In the genomic region with DNA sequence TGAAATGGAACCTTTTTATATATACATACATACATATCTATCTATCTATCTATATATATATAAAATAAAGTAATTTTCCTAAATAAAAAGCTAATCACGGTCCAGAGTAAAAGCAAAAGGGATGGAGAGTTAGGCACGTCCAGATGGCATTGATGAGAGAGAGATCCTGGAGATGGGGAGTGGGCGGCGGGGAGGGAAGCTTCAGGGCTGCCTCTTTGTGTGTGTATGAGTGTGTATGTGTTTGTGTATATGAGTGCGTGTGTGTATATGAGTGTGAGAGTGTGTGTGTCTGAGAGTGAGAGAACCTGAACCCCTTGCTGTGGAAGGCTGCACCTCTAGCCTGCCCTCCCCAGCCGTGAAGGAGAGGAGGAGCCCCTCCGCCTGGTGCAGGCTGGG, we compare ENCODE assay signal across 30 cellular contexts. TPM values are rescaled to one million over a fixed set of nuclear protein-coding genes. Genes with fewer than 3 reads are reported as not detected.
DNase-seq lines count a peak whose midpoint lies in the region; ATAC-seq and TF ChIP-seq lines count a peak whose summit lies in the region.
"Had no signal": no experiment of that assay in that cellular context is flagged by ENCODE, and none has a peak within 500 bp of the region (broad histone marks: within the 10 kb centered on the region; RNA-seq: fewer than 3 reads in every experiment).

No MANE protein-coding gene starts in this region.

- H2AK5ac ChIP-seq in mesenchymal stem cell (ENCODE audit: low read length, severe bottlenecking) = peak overlapping the region; percentile 81

- peaks cover 13 to 41% of the 10 kb centered on the region in 2 experiments for H3K4me1 ChIP-seq in SK-N-SH (ENCODE audit: control insufficient read depth in 1 of 2, insufficient read depth in 2 of 2, low read depth in 1 of 2, low read length in 1 of 2)
- H3K4me1 ChIP-seq in mesenchymal stem cell (ENCODE audit: control insufficient read depth, insufficient read depth, low read depth, low read length) = peaks cover 29% of the 10 kb centered on the region
- H3K4me1 ChIP-seq: breast epithelium, prostate gland had no signal

- no peak for TF ChIP-seq RAD21 in SK-N-SH (IDR thresholded peaks at IDR 0.05; ENCODE audit: low read length)

- no peaks in the 10 kb centered on the region for H3K9me2 ChIP-seq in SK-N-SH

- H2BK5ac ChIP-seq in mesenchymal stem cell (ENCODE audit: low read depth, low read length, poor library complexity, severe bottlenecking) = no peak overlapping the region

- no peaks in the 10 kb centered on the region for H3K9me3 Mint-ChIP-seq in CD4-positive, alpha-beta T cell
- H3K9me3 Mint-ChIP-seq in CD14-positive monocyte = peaks cover 0 to 3% (median 0%) of the 10 kb centered on the region in 7 donors
- H3K9me3 Mint-ChIP-seq: activated naive CD4-positive, alpha-beta T cell treated with anti-CD3 and anti-CD28 coated beads, Interleukin-2, amount 50 U/mL, for 24 hours; activated T-helper 2 cell treated with anti-CD3 and anti-CD28 coated beads, Interferon-gamma antibody, Interleukin-2, Interleukin-4, amounts not matched to agents 10 μg/mL and 5 μg/mL and 100 μg/mL, durations not matched to agents 14 hours and 24 hours and 36 hours; immature natural killer cell had no signal

- H3K79me2 ChIP-seq in SK-N-SH (ENCODE audit: insufficient read depth) = no peaks in the 10 kb centered on the region

- no peaks in the 10 kb centered on the region for H3K9me3 ChIP-seq in SK-N-SH
- no peaks in the 10 kb centered on the region for H3K9me3 ChIP-seq in WERI-Rb-1 (ENCODE audit: severe bottlenecking)
- H3K9me3 ChIP-seq in mesenchymal stem cell (ENCODE audit: control insufficient read depth, low read length) = no peaks in the 10 kb centered on the region
- H3K9me3 ChIP-seq in CD4-positive, alpha-beta T cell (ENCODE audit: control insufficient read depth, low read length) = no peaks in the 10 kb centered on the region
- H3K9me3 ChIP-seq: breast epithelium, MG63, prostate gland, sigmoid colon, tibial nerve had no signal

- H4K20me1 ChIP-seq in SK-N-SH (ENCODE audit: insufficient read depth) = no peaks in the 10 kb centered on the region

- H3K4me1 Mint-ChIP-seq in CD4-positive, alpha-beta T cell (ENCODE audit: low read depth) = no peaks in the 10 kb centered on the region
- peaks cover 13% of the 10 kb centered on the region for H3K4me1 Mint-ChIP-seq in CD14-positive monocyte
- H3K4me1 Mint-ChIP-seq: activated naive CD4-positive, alpha-beta T cell treated with anti-CD3 and anti-CD28 coated beads, Interleukin-2, amount 50 U/mL, for 24 hours had no signal

- peak; percentile 68 for DNase-seq in SK-N-SH
- DNase-seq in WERI-Rb-1 = no peak
- DNase-seq in mesenchymal stem cell = no peak
- DNase-seq in retina = peak; percentile 65
- DNase-seq in superior temporal gyrus (ENCODE audit: extremely low spot score) = no peak
- no peak for DNase-seq in CD4-positive, alpha-beta T cell
- DNase-seq in CD14-positive monocyte (ENCODE audit: low spot score) = no peak
- DNase-seq: activated CD4-positive, alpha-beta T cell treated with anti-CD3 and anti-CD28 coated beads for 4 hours; activated CD8-positive, alpha-beta memory T cell treated with anti-CD3 and anti-CD28 coated beads for 24 hours; activated T-cell treated with anti-CD3 and anti-CD28 coated beads for 4 hours; amniotic stem cell; effector CD8-positive, alpha-beta T cell; immature natural killer cell; KG1; mammary epithelial cell; MG63; NCI-H1105; NCI-H1930; NCI-H2171 treated with DMSO at 0.1 percent for 48 hours; sigmoid colon; stimulated activated CD4-positive, alpha-beta T cell treated with anti-CD3 and anti-CD28 coated beads, Interleukin-12 subunit alpha, Interleukin-12 subunit beta, amount 100 ng/mL, for 4 hours; stimulated activated CD4-positive, alpha-beta T cell treated with anti-CD3 and anti-CD28 coated beads, Interleukin-2, amount 100 ng/mL, for 48 hours; T-helper 2 cell had no signal

- H4K91ac ChIP-seq in mesenchymal stem cell (ENCODE audit: low read length) = no peak overlapping the region

- H2BK15ac ChIP-seq in mesenchymal stem cell (ENCODE audit: low read depth, poor library complexity, severe bottlenecking) = no peak overlapping the region

- intact Hi-C loops in CD4-positive, alpha-beta T cell (cut with DNase I, micrococcal nuclease) = loop anchor here in 1 of 2 experiments (2.0 to 5.0 kb wide), 2 partner anchors 60 to 149 kb away; a partner anchor contains a TSS
- intact Hi-C loops in CD14-positive monocyte (cut with micrococcal nuclease) = loop anchor here (2.0 to 10.0 kb wide), 3 partner anchors 77 to 145 kb away; a partner anchor contains a TSS

- peaks cover 7% of the 10 kb centered on the region for H3F3A ChIP-seq in SK-N-SH (replicated peaks; ENCODE audit: insufficient read depth)

- POLR2A ChIA-PET in SK-N-SH (lab: Yijun Ruan, JAX) = interaction anchor here (0.7 to 1.8 kb wide), 9 partner anchors 13 to 239 kb away, joined by 3 to 11 read pairs (median 4); a partner anchor contains a TSS
- POLR2A ChIA-PET in CD4-positive, alpha-beta T cell (lab: Charles Lee) = no interaction called here

- no peaks in the 10 kb centered on the region for H3K36me3 Mint-ChIP-seq in CD4-positive, alpha-beta T cell (ENCODE audit: low read depth)
- H3K36me3 Mint-ChIP-seq in CD14-positive monocyte = no peaks in the 10 kb centered on the region
- H3K36me3 Mint-ChIP-seq: activated naive CD4-positive, alpha-beta T cell treated with anti-CD3 and anti-CD28 coated beads, Interleukin-2, amount 50 U/mL, for 24 hours; immature natural killer cell had no signal

- H3K27ac ChIP-seq in SK-N-SH (ENCODE audit: low read depth in 2 of 2, low read length in 1 of 2) (peak overlapping the region in 1 of 2 experiments; percentile 64; a peak in 2 of 4 replicates), WERI-Rb-1 (peak overlapping the region; percentile 91), mesenchymal stem cell (ENCODE audit: low read length, poor library complexity, severe bottlenecking) (no peak overlapping the region)
- no peak overlapping the region for H3K27ac ChIP-seq in CD4-positive, alpha-beta T cell (ENCODE audit: low read depth, low read length)
- H3K27ac ChIP-seq: 22Rv1, breast epithelium, prostate gland, sigmoid colon, tibial nerve had no signal

- TF ChIP-seq CTCF in SK-N-SH (IDR thresholded peaks at IDR 0.05) (no peak), WERI-Rb-1 (IDR thresholded peaks at IDR 0.05; ENCODE audit: low read depth, low read length) (no peak), CD14-positive monocyte (IDR thresholded peaks at IDR 0.05) (no peak)
- no peak for TF ChIP-seq CTCF in CD4-positive, alpha-beta T cell (IDR thresholded peaks at IDR 0.05)

- H2AFZ ChIP-seq in SK-N-SH (ENCODE audit: low read depth) (no peak overlapping the region), mesenchymal stem cell (ENCODE audit: low read depth, low read length) (no peak overlapping the region)

- TF ChIP-seq EP300 in SK-N-SH (IDR thresholded peaks at IDR 0.05; ENCODE audit: borderline replicate concordance in 1 of 2, low read depth in 1 of 2, low read length in 1 of 2) = no peak

- no peak overlapping the region for H3K4me3 Mint-ChIP-seq in CD4-positive, alpha-beta T cell
- H3K4me3 Mint-ChIP-seq in CD14-positive monocyte = peak overlapping the region in 1 of 2 donors; percentile 67
- H3K4me3 Mint-ChIP-seq: activated naive CD4-positive, alpha-beta T cell treated with anti-CD3 and anti-CD28 coated beads, Interleukin-2, amount 50 U/mL, for 24 hours; immature natural killer cell had no signal

- no peaks in the 10 kb centered on the region for H3K79me1 ChIP-seq in mesenchymal stem cell (replicated peaks; ENCODE audit: low read length, poor library complexity, severe bottlenecking)

- CTCF ChIA-PET in SK-N-SH (lab: Yijun Ruan, JAX) = interaction anchor here (0.7 to 21.7 kb wide), 28 partner anchors 11 to 509 kb away, joined by 3 to 1212 read pairs (median 6); a partner anchor contains a TSS
- CTCF ChIA-PET in CD4-positive, alpha-beta T cell (lab: Charles Lee) = interaction anchor here (0.6 to 1.0 kb wide), 2 partner anchors 81 to 155 kb away, joined by 3 to 5 read pairs; a partner anchor contains a TSS

- H2BK12ac ChIP-seq in mesenchymal stem cell (ENCODE audit: low read length in 2 of 2) = peak overlapping the region in 1 of 2 experiments; percentile 10

- H3K4me3 ChIP-seq in SK-N-SH (ENCODE audit: low read depth in 2 of 2, low read length in 1 of 2) = no peak overlapping the region
- no peak overlapping the region; the same call in 1 of the 2 replicates for H3K4me3 ChIP-seq in WERI-Rb-1 (ENCODE audit: low read depth, low read length)
- H3K4me3 ChIP-seq in mesenchymal stem cell (ENCODE audit: insufficient read depth in 1 of 2, low read depth in 1 of 2, low read length in 2 of 2) = no peak overlapping the region
- H3K4me3 ChIP-seq: breast epithelium, MG63, prostate gland, sigmoid colon, tibial nerve had no signal

- no peak overlapping the region for H3K14ac ChIP-seq in mesenchymal stem cell (ENCODE audit: low read length in 2 of 2)

- peak overlapping the region in 1 of 2 experiments; percentile 77 for H3K23ac ChIP-seq in mesenchymal stem cell (ENCODE audit: low read length in 2 of 2)

- H3K27me3 ChIP-seq in SK-N-SH (ENCODE audit: insufficient read depth) = no peaks in the 10 kb centered on the region
- no peaks in the 10 kb centered on the region for H3K27me3 ChIP-seq in WERI-Rb-1 (ENCODE audit: insufficient read depth, low read depth, severe bottlenecking)
- peaks cover 0 to 19% of the 10 kb centered on the region in 2 experiments for H3K27me3 ChIP-seq in mesenchymal stem cell (ENCODE audit: control insufficient read depth in 1 of 2, insufficient read depth in 1 of 2, low read length in 2 of 2)
- peaks cover 57% of the 10 kb centered on the region for H3K27me3 ChIP-seq in CD4-positive, alpha-beta T cell (ENCODE audit: control insufficient read depth, insufficient read depth, low read length)
- H3K27me3 ChIP-seq: breast epithelium, MG63 had no signal

- H3K27ac Mint-ChIP-seq in CD4-positive, alpha-beta T cell = no peak overlapping the region
- no peak overlapping the region for H3K27ac Mint-ChIP-seq in CD14-positive monocyte
- H3K27ac Mint-ChIP-seq: activated naive CD4-positive, alpha-beta T cell treated with anti-CD3 and anti-CD28 coated beads, Interleukin-2, amount 50 U/mL, for 24 hours; activated T-helper 2 cell treated with anti-CD3 and anti-CD28 coated beads, Interferon-gamma antibody, Interleukin-2, Interleukin-4, amounts not matched to agents 10 μg/mL and 5 μg/mL and 100 μg/mL, durations not matched to agents 14 hours and 24 hours and 36 hours; immature natural killer cell had no signal

- H3K27me3 Mint-ChIP-seq in CD4-positive, alpha-beta T cell = peaks cover 74% of the 10 kb centered on the region
- peaks cover 43 to 59% (median 43%) of the 10 kb centered on the region in 3 donors for H3K27me3 Mint-ChIP-seq in CD14-positive monocyte (ENCODE audit: low read depth in 3 of 3)

- no peak overlapping the region for H3K4ac ChIP-seq in mesenchymal stem cell (ENCODE audit: low read depth in 1 of 2, low read length in 2 of 2)

- peak overlapping the region; percentile 29 for H4K8ac ChIP-seq in mesenchymal stem cell (ENCODE audit: low read length)

- no peak for ATAC-seq in SK-N-SH treated with all-trans-retinoic acid at 6 μM for 48 hours
- ATAC-seq in CD4-positive, alpha-beta T cell (ENCODE audit: poor library complexity) = no peak

- H2BK120ac ChIP-seq in mesenchymal stem cell (ENCODE audit: low read depth, low read length) = no peak overlapping the region

- no peak overlapping the region for H3K4me2 ChIP-seq in SK-N-SH
- H3K4me2 ChIP-seq in mesenchymal stem cell (ENCODE audit: low read length, poor library complexity, severe bottlenecking) = no peak overlapping the region

- H3K36me3 ChIP-seq in SK-N-SH (replicated peaks in 1 of 2; ENCODE audit: control insufficient read depth in 1 of 2, insufficient read depth in 2 of 2, low read length in 1 of 2) (no peaks in the 10 kb centered on the region), WERI-Rb-1 (peaks cover 31% of the 10 kb centered on the region), mesenchymal stem cell (ENCODE audit: control insufficient read depth in 1 of 2, insufficient read depth in 2 of 2, low read depth in 1 of 2, low read length in 2 of 2) (no peaks in the 10 kb centered on the region)
- H3K36me3 ChIP-seq: breast epithelium, MG63, prostate gland, sigmoid colon, tibial nerve had no signal

- H3K9ac ChIP-seq in SK-N-SH (no peak overlapping the region), mesenchymal stem cell (ENCODE audit: low read length) (no peak overlapping the region)

- no peak overlapping the region for H3K18ac ChIP-seq in mesenchymal stem cell (ENCODE audit: low read depth in 1 of 2, low read length in 2 of 2)

- 75% methylated on average over 7 of the region's 7 CpGs for WGBS in SK-N-SH (ENCODE audit: low lambda C conversion rate)
- WGBS in mesenchymal stem cell = 79% methylated on average over 7 of the region's 7 CpGs

RNA-seq across cellular contexts. Expression of a gene that starts 7.3 kb away (rescaled TPM):
- polyA plus RNA-seq in SK-N-SH (2012; rRNA removed) = 185 and 209 TPM in 2 replicates
- polyA plus RNA-seq in SK-N-SH (2012; cell fraction: cytosol; rRNA removed) = 29.0 and 41.5 TPM in 2 replicates
- 1,427 and 1,497 TPM in 2 replicates for polyA plus RNA-seq in SK-N-SH (2012; cell fraction: nucleus; rRNA removed)
- polyA plus RNA-seq in mesenchymal stem cell (2013, experiment 1 of 2) = 2.5 TPM
- 2.5 TPM for polyA plus RNA-seq in mesenchymal stem cell (2013, experiment 2 of 2)
- total RNA-seq in CD4-positive, alpha-beta T cell = under 1 TPM in 1 of 2 experiments, not detected in 1; 0.19 TPM
- polyA plus RNA-seq in CD14-positive monocyte = 10 to 100 TPM in 1 of 2 donors, 1 to 10 TPM in 1; 2.7 to 11.4 TPM
- total RNA-seq: activated T-helper 2 cell treated with anti-CD3 and anti-CD28 coated beads, Interferon-gamma antibody, Interleukin-2, Interleukin-4, amounts not matched to agents 10 μg/mL and 5 μg/mL and 100 μg/mL, durations not matched to agents 14 hours and 24 hours and 36 hours had no signal

Comparison
In these comparisons a context has a peak if more than half of its experiments do, and no peak if none do; other contexts are left out.
1. DNase-seq: peak in SK-N-SH (single experiment) and retina (single experiment); none in WERI-Rb-1 (single experiment), mesenchymal stem cell (single experiment), superior temporal gyrus (single experiment), CD4-positive, alpha-beta T cell (0 of 10) and CD14-positive monocyte (single experiment).